ENCODE assay signal across 2 cellular contexts in genomic region chr11:2587132-2587930, GRCh38.
TF ChIP-seq lines count a peak whose summit lies in the region.

No MANE protein-coding gene starts in this region.

TF ChIP-seq in HepG2, 621 proteins besides CTCF, POLR2A, EP300 and RAD21:
- TF ChIP-seq PRMT3 (CRISPR knock-in tag; IDR thresholded peaks at IDR 0.05; ENCODE audit: borderline replicate concordance, low read depth) (no peak), MEIS1 (CRISPR knock-in tag; IDR thresholded peaks at IDR 0.05; ENCODE audit: borderline replicate concordance) (no peak), ZNF775 (CRISPR knock-in tag; IDR thresholded peaks at IDR 0.05; ENCODE audit: borderline replicate concordance) (no peak), POLR2G (IDR thresholded peaks at IDR 0.05; ENCODE audit: low read depth, low read length) (no peak), HNRNPK (IDR thresholded peaks at IDR 0.05; ENCODE audit: low read depth, low read length, poor library complexity, severe bottlenecking) (no peak), ZNF441 (CRISPR knock-in tag; IDR thresholded peaks at IDR 0.05; ENCODE audit: borderline replicate concordance) (no peak), ATM (IDR thresholded peaks at IDR 0.05; ENCODE audit: borderline replicate concordance) (no peak), GATAD2A (CRISPR knock-in tag; IDR thresholded peaks at IDR 0.05) (no peak)
- TF ChIP-seq, protein P1, sequence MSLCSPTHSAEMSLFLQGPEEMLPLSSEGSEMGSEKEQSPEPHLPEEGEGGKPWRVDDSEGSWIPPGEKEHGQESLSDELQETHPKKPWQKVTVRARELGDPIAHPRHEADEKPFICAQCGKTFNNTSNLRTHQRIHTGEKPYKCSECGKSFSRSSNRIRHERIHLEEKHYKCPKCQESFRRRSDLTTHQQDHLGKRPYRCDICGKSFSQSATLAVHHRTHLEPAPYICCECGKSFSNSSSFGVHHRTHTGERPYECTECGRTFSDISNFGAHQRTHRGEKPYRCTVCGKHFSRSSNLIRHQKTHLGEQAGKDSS (CRISPR knock-in tag; IDR thresholded peaks at IDR 0.05; ENCODE audit: borderline replicate concordance, low read depth), result no peak

TF ChIP-seq in H1, 55 proteins besides CTCF, POLR2A, EP300 and RAD21:
- TF ChIP-seq TCF12 (IDR thresholded peaks at IDR 0.05; ENCODE audit: low read depth, low read length) (no peak), ASH2L (IDR thresholded peaks at IDR 0.05; ENCODE audit: low read length) (no peak), SIX5 (IDR thresholded peaks at IDR 0.05; ENCODE audit: low read depth, low read length) (no peak), BACH1 (IDR thresholded peaks at IDR 0.05; ENCODE audit: low read length) (no peak), SAP30 (IDR thresholded peaks at IDR 0.05; ENCODE audit: insufficient read depth, insufficient replicate concordance, low read length) (no peak), CBX5 (IDR thresholded peaks at IDR 0.05; ENCODE audit: low read depth, low read length) (no peak), SP2 (IDR thresholded peaks at IDR 0.05; ENCODE audit: low read length) (no peak), HDAC6 (IDR thresholded peaks at IDR 0.05; ENCODE audit: low read depth, low read length) (no peak), EGR1 (IDR thresholded peaks at IDR 0.05; ENCODE audit: borderline replicate concordance, low read depth, low read length) (no peak), KDM5A (IDR thresholded peaks at IDR 0.05; ENCODE audit: low read length) (no peak), BRCA1 (IDR thresholded peaks at IDR 0.05; ENCODE audit: low read depth, low read length) (no peak), E2F6 (IDR thresholded peaks at IDR 0.05) (no peak), CHD2 (IDR thresholded peaks at IDR 0.05; ENCODE audit: low read length) (no peak), TBP (IDR thresholded peaks at IDR 0.05; ENCODE audit: low read depth, low read length) (no peak), SUZ12 (IDR thresholded peaks at IDR 0.05; ENCODE audit: low read length) (no peak)
